Comparison of ENCODE assay signal across 8 cellular contexts in the genomic region with DNA sequence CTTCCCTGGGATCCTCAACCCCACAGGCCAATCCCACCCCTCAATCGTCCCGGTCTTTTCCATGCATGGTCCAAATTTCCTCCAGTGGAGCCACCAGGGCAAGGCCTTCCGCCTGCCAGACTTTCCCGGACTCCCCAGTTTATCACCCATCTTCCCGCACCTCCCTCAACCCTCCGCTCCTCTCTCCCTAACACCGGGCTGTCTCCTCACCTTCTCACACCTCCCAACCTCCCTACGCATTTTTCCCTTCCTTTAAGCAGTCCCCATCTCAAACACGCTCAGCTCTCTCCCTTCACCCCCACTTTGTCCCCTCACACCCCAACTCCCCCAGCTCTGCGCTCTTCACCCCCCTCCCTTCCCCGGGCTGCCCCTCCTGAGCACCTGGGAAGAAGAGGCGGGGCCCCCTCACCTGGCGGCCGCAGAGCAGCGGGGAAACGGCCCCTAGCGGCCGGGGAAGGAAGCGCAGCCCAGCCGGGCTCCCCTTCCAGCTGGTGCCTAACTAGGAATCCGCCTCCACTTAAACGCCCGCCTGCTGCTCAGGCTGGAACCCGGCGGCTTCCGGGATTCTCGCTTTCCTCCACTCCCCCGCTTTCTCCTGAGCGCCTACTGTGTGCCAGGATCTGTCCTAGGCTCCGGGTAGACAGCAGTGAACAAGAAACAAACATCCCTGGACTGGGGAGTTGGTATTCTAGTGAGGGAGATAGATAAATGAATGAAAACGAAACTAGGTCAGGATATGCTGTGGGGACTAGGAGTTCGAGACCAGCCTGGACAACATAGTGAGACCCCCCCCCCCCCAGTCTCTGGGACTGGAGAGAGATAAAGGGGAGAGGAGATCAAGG.
DNase-seq lines count a peak whose midpoint lies in the region; ATAC-seq, FAIRE-seq and TF ChIP-seq lines count a peak whose summit lies in the region.
"Not testable (repeated sequence)": the region's sequence is repeated elsewhere in the genome, so short reads cannot be mapped to it uniquely, and the experiment has no call there.

No MANE protein-coding gene starts in this region.

- not testable (repeated sequence) for H3K27ac ChIP-seq in DOHH2 (ENCODE audit: low read depth, low read length); rectal smooth muscle tissue (ENCODE audit: low read depth, low read length); thoracic aorta

- peak overlapping the region; percentile 66 for H3K4me3 ChIP-seq in DOHH2 (ENCODE audit: low read length)
- H3K4me3 ChIP-seq in rectal smooth muscle tissue (ENCODE audit: low read length), result peak overlapping the region; percentile 44
- peak overlapping the region; percentile 73 for H3K4me3 ChIP-seq in thoracic aorta

- not testable (repeated sequence) for H3K36me3 ChIP-seq in DOHH2 (ENCODE audit: control insufficient read depth, low read length); rectal smooth muscle tissue (ENCODE audit: control insufficient read depth, insufficient read depth, low read length); thoracic aorta

- not testable (repeated sequence) for H3K79me2 ChIP-seq in DOHH2 (ENCODE audit: control insufficient read depth, low read length)

- H3K27me3 ChIP-seq in DOHH2 (ENCODE audit: control insufficient read depth, low read length); rectal smooth muscle tissue (ENCODE audit: control insufficient read depth, insufficient read depth, low read length); thoracic aorta (replicated peaks; ENCODE audit: insufficient read depth): not testable (repeated sequence)

- not testable (repeated sequence) for H3K9me3 ChIP-seq in DOHH2 (ENCODE audit: control insufficient read depth, insufficient read depth, low read length); thoracic aorta

- in situ Hi-C loops in T47D (cut with HindIII; ENCODE audit: low pct_unique_long_range_greater_than_20kb, low sequenced_read_pairs), result not testable (repeated sequence)

- TF ChIP-seq CTCF in DOHH2 (IDR thresholded peaks at IDR 0.05; ENCODE audit: low read depth, low read length, poor library complexity, severe bottlenecking), result peak; percentile 75
- TF ChIP-seq CTCF in thoracic aorta (IDR thresholded peaks at IDR 0.05), result peak; percentile 93

- not testable (repeated sequence) for H3K4me1 ChIP-seq in DOHH2 (ENCODE audit: control insufficient read depth, low read length); rectal smooth muscle tissue (ENCODE audit: control insufficient read depth, insufficient read depth, low read length)
- H3K4me1 ChIP-seq in thoracic aorta (ENCODE audit: control insufficient read depth in 1 of 2, low read depth in 2 of 2), result peaks cover 5 to 11% of the 10 kb centered on the region in 2 donors

- not testable (repeated sequence) for H3K9ac ChIP-seq in rectal smooth muscle tissue (ENCODE audit: low read length)

- FAIRE-seq in HTR-8/SVneo (lab: Jason Lieb, UNC), result peak; percentile 64

- peak overlapping the region; percentile 68 for H3K4me2 ChIP-seq in DOHH2 (ENCODE audit: low read length)

- ATAC-seq in thoracic aorta (ENCODE audit: insufficient number of reproducible peaks, low FRiP score, low read depth), result peak; percentile 32

- not testable (repeated sequence) for H3K9me2 ChIP-seq in DOHH2 (replicated peaks; ENCODE audit: control insufficient read depth, low read length)

- DNase-seq in HTR-8/SVneo (ENCODE audit: insufficient read length, low spot score), result peak; percentile 54
- peak; percentile 51 to 92 for DNase-seq in NCI-H526 (lab: John Stamatoyannopoulos, UW)
- peak; percentile 57 for DNase-seq in activated CD4-positive, alpha-beta T cell treated with anti-CD3 and anti-CD28 coated beads for 1 hour
- DNase-seq in T47D (ENCODE audit: low read depth in 1 of 2, low spot score in 1 of 2), result peak; percentile 68 to 90
- DNase-seq in hippocampal formation (lab: John Stamatoyannopoulos, UW), result peak; percentile 22 to 38
- not testable (repeated sequence) for DNase-seq in thoracic aorta (ENCODE audit: low spot score)

- H4K20me1 ChIP-seq in DOHH2 (ENCODE audit: control insufficient read depth, insufficient read depth, low read depth, low read length), result not testable (repeated sequence)

- not testable (repeated sequence) for H3F3A ChIP-seq in DOHH2 (ENCODE audit: control insufficient read depth, insufficient read depth)
